ENCODE assay signal across 30 cellular contexts in genomic region chr6:34561227-34561530, GRCh38. TPM values are rescaled to one million over a fixed set of nuclear protein-coding genes. Genes with fewer than 3 reads are reported as not detected.
"Had no signal": no experiment of that assay in that cellular context is flagged by ENCODE, and none has a peak within 500 bp of the region (broad histone marks: within the 10 kb centered on the region; RNA-seq: fewer than 3 reads in every experiment).

No MANE protein-coding gene starts in this region.

- FAIRE-seq: endometrium, frontal cortex, urothelium cell line had no signal

- DNase-seq: cerebellar nuclear complex; cortex of kidney; effector memory CD8-positive, alpha-beta T cell; immature natural killer cell; islet precursor cell; kidney glomerular epithelial cell; left colon; lower lobe of right lung; mucosa of descending colon; naive thymus-derived CD4-positive, alpha-beta T cell; occipital lobe; ovary; posterior cingulate gyrus; stimulated activated CD4-positive, alpha-beta T cell treated with anti-CD3 and anti-CD28 coated beads, Interleukin-12 subunit alpha, Interleukin-12 subunit beta, amount 100 ng/mL, for 4 hours; stimulated activated CD4-positive, alpha-beta T cell treated with anti-CD3 and anti-CD28 coated beads, Interleukin-1b, Interleukin-23, amount 100 ng/mL, for 48 hours; stimulated activated CD4-positive, alpha-beta T cell treated with anti-CD3 and anti-CD28 coated beads, Interleukin-4, amount 100 ng/mL, for 1 hour; stimulated activated naive CD4-positive, alpha-beta T cell treated with Interleukin-2 at 50 U/mL for 16 hours; tibial artery had no signal

- H3K4me3 Mint-ChIP-seq: effector memory CD8-positive, alpha-beta T cell; immature natural killer cell; mesothelial cell of epicardium; naive thymus-derived CD4-positive, alpha-beta T cell; stimulated activated effector memory CD8-positive, alpha-beta T cell treated with anti-CD3 and anti-CD28 coated beads, Interleukin-12 subunit alpha, Interleukin-12 subunit beta, amount 100 ng/mL, for 72 hours had no signal

- H3K4me1 Mint-ChIP-seq: immature natural killer cell; mesothelial cell of epicardium; naive thymus-derived CD4-positive, alpha-beta T cell; stimulated activated effector memory CD8-positive, alpha-beta T cell treated with anti-CD3 and anti-CD28 coated beads, Interleukin-12 subunit alpha, Interleukin-12 subunit beta, amount 100 ng/mL, for 72 hours had no signal

- H3K27ac ChIP-seq: left ventricle myocardium inferior, lower lobe of right lung, ovary, testis, tibial artery, upper lobe of left lung had no signal

- H3K36me3 ChIP-seq: left ventricle myocardium inferior, lower lobe of right lung, ovary, tibial artery, upper lobe of left lung had no signal

- ATAC-seq: effector memory CD8-positive, alpha-beta T cell; left colon; mucosa of descending colon; naive thymus-derived CD4-positive, alpha-beta T cell; stimulated activated effector memory CD8-positive, alpha-beta T cell treated with anti-CD3 and anti-CD28 coated beads, Interleukin-12 subunit alpha, Interleukin-12 subunit beta, amount 100 ng/mL, for 72 hours had no signal

- H3K9me3 Mint-ChIP-seq: effector memory CD8-positive, alpha-beta T cell; immature natural killer cell; mesothelial cell of epicardium; stimulated activated effector memory CD8-positive, alpha-beta T cell treated with anti-CD3 and anti-CD28 coated beads, Interleukin-12 subunit alpha, Interleukin-12 subunit beta, amount 100 ng/mL, for 72 hours had no signal

- H3K27ac Mint-ChIP-seq: effector memory CD8-positive, alpha-beta T cell; immature natural killer cell; mesothelial cell of epicardium; naive thymus-derived CD4-positive, alpha-beta T cell; stimulated activated effector memory CD8-positive, alpha-beta T cell treated with anti-CD3 and anti-CD28 coated beads, Interleukin-12 subunit alpha, Interleukin-12 subunit beta, amount 100 ng/mL, for 72 hours had no signal

- H3K4me1 ChIP-seq: lower lobe of right lung, testis, tibial artery had no signal

- H3K4me2 ChIP-seq: smooth muscle cell had no signal

- H3K36me3 Mint-ChIP-seq: immature natural killer cell; mesothelial cell of epicardium; naive thymus-derived CD4-positive, alpha-beta T cell; stimulated activated effector memory CD8-positive, alpha-beta T cell treated with anti-CD3 and anti-CD28 coated beads, Interleukin-12 subunit alpha, Interleukin-12 subunit beta, amount 100 ng/mL, for 72 hours had no signal

- H3K9me3 ChIP-seq: lower lobe of right lung, ovary, testis had no signal

- H3K4me3 ChIP-seq: left ventricle myocardium inferior, lower lobe of right lung, mucosa of descending colon, ovary, smooth muscle cell, testis, tibial artery, upper lobe of left lung had no signal

- H3K27me3 ChIP-seq: ovary, testis, upper lobe of left lung had no signal

RNA-seq across cellular contexts. Expression of gene SPDEF, which starts 5.0 kb away (rescaled TPM):
- total RNA-seq: dermis microvascular lymphatic vessel endothelial cell, frontal cortex, occipital lobe, pulmonary artery endothelial cell, sciatic nerve, smooth muscle cell had no signal
- polyA plus RNA-seq: immature natural killer cell; naive thymus-derived CD4-positive, alpha-beta T cell had no signal
